In the genomic region with DNA sequence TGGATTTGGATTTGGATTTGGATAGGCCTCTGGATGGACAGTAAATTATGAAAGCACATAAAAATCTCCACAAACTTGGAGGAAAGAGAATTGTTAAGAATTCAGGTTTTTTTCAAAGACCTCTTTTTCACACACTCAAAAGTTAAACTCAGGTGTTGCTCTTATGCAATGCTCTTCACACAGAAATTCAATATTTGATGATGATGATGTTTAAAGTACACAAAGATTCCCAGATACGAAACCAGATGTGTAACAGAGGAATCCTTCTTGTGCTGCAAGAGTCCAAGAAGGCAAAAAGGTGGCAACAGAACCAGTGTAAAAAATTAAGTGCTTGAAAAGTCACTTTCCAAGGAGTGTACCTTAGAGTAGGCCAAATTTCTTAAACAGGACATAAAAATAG, we compare ENCODE assay signal across 25 cellular contexts.
DNase-seq lines count a peak whose midpoint lies in the region; ATAC-seq, FAIRE-seq and TF ChIP-seq lines count a peak whose summit lies in the region.
"Had no signal": no experiment of that assay in that cellular context is flagged by ENCODE, and none has a peak within 500 bp of the region (broad histone marks: within the 10 kb centered on the region; RNA-seq: fewer than 3 reads in every experiment).

No MANE protein-coding gene starts in this region.

- no peaks in the 10 kb centered on the region for H3K36me3 ChIP-seq in Caco-2 (ENCODE audit: control insufficient read depth, insufficient read depth, low read length)
- no peaks in the 10 kb centered on the region for H3K36me3 ChIP-seq in H1 (ENCODE audit: control insufficient read depth in 2 of 4, insufficient read depth in 4 of 4, low read length in 3 of 4)
- no peaks in the 10 kb centered on the region for H3K36me3 ChIP-seq in HepG2 (replicated peaks in 1 of 2; ENCODE audit: control insufficient read depth in 1 of 2, insufficient read depth in 2 of 2, low read length in 2 of 2)
- H3K36me3 ChIP-seq in right lobe of liver, result no peaks in the 10 kb centered on the region
- H3K36me3 ChIP-seq in esophagus squamous epithelium, result no peaks in the 10 kb centered on the region
- H3K36me3 ChIP-seq: BLaER1 treated with 17β-estradiol and CSF1 and Interleukin-3, amounts not matched to agents 10 nM and 100 nM had no signal

- H3K27me3 ChIP-seq in Caco-2 (replicated peaks; ENCODE audit: control insufficient read depth, insufficient read depth, low read length), result no peaks in the 10 kb centered on the region
- no peaks in the 10 kb centered on the region for H3K27me3 ChIP-seq in H1 (replicated peaks in 1 of 4; ENCODE audit: control insufficient read depth in 3 of 4, extremely low read depth in 1 of 4, insufficient read depth in 3 of 4, low read length in 3 of 4)
- no peaks in the 10 kb centered on the region for H3K27me3 ChIP-seq in HepG2 (ENCODE audit: control insufficient read depth in 1 of 2, insufficient read depth in 2 of 2, low read length in 2 of 2)
- H3K27me3 ChIP-seq in right lobe of liver, result no peaks in the 10 kb centered on the region
- no peaks in the 10 kb centered on the region for H3K27me3 ChIP-seq in esophagus squamous epithelium
- H3K27me3 ChIP-seq: BLaER1 treated with 17β-estradiol and CSF1 and Interleukin-3, amounts not matched to agents 10 nM and 100 nM had no signal

- no peak overlapping the region for H2AK5ac ChIP-seq in H1 (ENCODE audit: low read depth, low read length)

- no peak for DNase-seq in Caco-2
- no peak for DNase-seq in H1 (ENCODE audit: low read depth in 1 of 2, low spot score in 2 of 2)
- peak; percentile 20 for DNase-seq in HepG2 (ENCODE audit: low spot score)
- no peak for DNase-seq in right lobe of liver
- DNase-seq in esophagus squamous epithelium (lab: John Stamatoyannopoulos, UW), result no peak
- DNase-seq in NCI-H1417 treated with DMSO at 0.1 percent for 48 hours (lab: John Stamatoyannopoulos, UW), result no peak
- no peak for DNase-seq in SKM-1 treated with dmso at 0.1 percent for 144 hours (lab: John Stamatoyannopoulos, UW; ENCODE audit: unreplicated experiment)
- DNase-seq: AML-193; CD4-positive, alpha-beta T cell; CD8-positive, alpha-beta T cell; DMS 273 treated with DMSO at 0.1 percent for 48 hours; DMS153; DMS53; DMS79; DND-41; EL; GDM1 had no signal

- no peak overlapping the region for H3K14ac ChIP-seq in H1 (ENCODE audit: insufficient read length)

- H3K18ac ChIP-seq in H1 (ENCODE audit: extremely low read depth, low read length), result no peak overlapping the region

- TF ChIP-seq CTCF in Caco-2 (IDR thresholded peaks at IDR 0.05; ENCODE audit: insufficient read depth in 1 of 2, low read depth in 1 of 2, low read length in 1 of 2, severe bottlenecking in 1 of 2, unreplicated experiment in 1 of 2), result no peak
- no peak for TF ChIP-seq CTCF in H1 (IDR thresholded peaks at IDR 0.05; ENCODE audit: control extremely low read depth in 1 of 3, insufficient read depth in 1 of 3, low read depth in 1 of 3, low read length in 3 of 3)
- no peak for TF ChIP-seq CTCF in HepG2 (CRISPR knock-in tag; IDR thresholded peaks at IDR 0.05)
- no peak for TF ChIP-seq CTCF in right lobe of liver (IDR thresholded peaks at IDR 0.05)
- no peak for TF ChIP-seq CTCF in esophagus squamous epithelium (IDR thresholded peaks at IDR 0.05)

- no peak overlapping the region for H3K56ac ChIP-seq in H1 (replicated peaks; ENCODE audit: insufficient read length, low read depth, low read length)

- H2BK15ac ChIP-seq in H1 (ENCODE audit: low read length), result no peak overlapping the region

- TF ChIP-seq EP300 in H1 (IDR thresholded peaks at IDR 0.05; ENCODE audit: borderline replicate concordance in 1 of 2, low read depth in 2 of 2, low read length in 2 of 2) (no peak), HepG2 (IDR thresholded peaks at IDR 0.05; ENCODE audit: low read depth in 2 of 2, low read length in 2 of 2) (peak in 1 of 2 experiments; percentile 60; a peak in 2 of 4 replicates), HepG2 (CRISPR knock-in tag; IDR thresholded peaks at IDR 0.05; ENCODE audit: borderline replicate concordance) (no peak)

- no peaks in the 10 kb centered on the region for H3K79me2 ChIP-seq in H1 (ENCODE audit: control insufficient read depth in 1 of 2, insufficient read depth in 2 of 2, low read length in 2 of 2)
- no peaks in the 10 kb centered on the region for H3K79me2 ChIP-seq in HepG2 (ENCODE audit: insufficient read depth, low read length)

- H3K4ac ChIP-seq in H1 (replicated peaks; ENCODE audit: insufficient read length, low read depth, low read length), result no peak overlapping the region

- POLR2A ChIA-PET in Caco-2 (lab: Charles Lee) (no interaction called here), H1 (lab: Charles Lee; ENCODE audit: partially characterized antibody) (no interaction called here), HepG2 (lab: Yijun Ruan, JAX) (no interaction called here)

- H2AFZ ChIP-seq in H1 (ENCODE audit: low read length) (0 out of 2 replicates have a peak overlapping the region, but pooled peaks have one; percentile 15), HepG2 (ENCODE audit: low read length) (no peak overlapping the region)

- H2BK5ac ChIP-seq in H1 (ENCODE audit: low read depth, low read length), result no peak overlapping the region

- H3K9ac ChIP-seq in H1 (replicated peaks in 1 of 4; ENCODE audit: extremely low read depth in 1 of 4, low read depth in 3 of 4, low read length in 3 of 4) (no peak overlapping the region), HepG2 (ENCODE audit: insufficient read depth, low read depth, low read length) (no peak overlapping the region)
- H3K9ac ChIP-seq: BLaER1 treated with 17β-estradiol and CSF1 and Interleukin-3, amounts not matched to agents 10 nM and 100 nM had no signal

- peaks cover 10% of the 10 kb centered on the region for H3K4me1 Mint-ChIP-seq in Caco-2 (ENCODE audit: low read depth, unreplicated experiment)
- H3K4me1 Mint-ChIP-seq: B cell had no signal

- no peaks in the 10 kb centered on the region for H3K36me3 Mint-ChIP-seq in Caco-2 (ENCODE audit: insufficient read depth, unreplicated experiment)
- H3K36me3 Mint-ChIP-seq: CD8-positive, alpha-beta T cell had no signal

- no peaks in the 10 kb centered on the region for H3K27me3 Mint-ChIP-seq in Caco-2 (ENCODE audit: insufficient read depth, unreplicated experiment)

- FAIRE-seq in H1 (lab: Jason Lieb, UNC) (no peak), HepG2 (lab: Jason Lieb, UNC) (no peak)
- FAIRE-seq: A549, GM12878, GM12892, GM18507 had no signal

- H3K9me3 ChIP-seq in Caco-2 (no peaks in the 10 kb centered on the region), H1 (ENCODE audit: insufficient read depth in 2 of 2, low read depth in 1 of 2, low read length in 1 of 2) (no peaks in the 10 kb centered on the region), HepG2 (ENCODE audit: low read length) (no peaks in the 10 kb centered on the region), right lobe of liver (no peaks in the 10 kb centered on the region), esophagus squamous epithelium (no peaks in the 10 kb centered on the region)
- H3K9me3 ChIP-seq: A549; BLaER1 treated with 17β-estradiol and CSF1 and Interleukin-3, amounts not matched to agents 10 nM and 100 nM had no signal

- H3K23ac ChIP-seq in H1 (ENCODE audit: insufficient read length), result no peak overlapping the region

- TF ChIP-seq POLR2A in H1 (IDR thresholded peaks at IDR 0.05; ENCODE audit: control extremely low read depth in 1 of 2, low read depth in 2 of 2, low read length in 2 of 2) (no peak), HepG2 (IDR thresholded peaks at IDR 0.05; ENCODE audit: insufficient read depth in 1 of 2, low read depth in 2 of 2, low read length in 2 of 2) (no peak), right lobe of liver (IDR thresholded peaks at IDR 0.05) (no peak), esophagus squamous epithelium (IDR thresholded peaks at IDR 0.05) (no peak)

- BruUV-seq in Caco-2 (replicated peaks; lab: Mats Ljungman, UMichigan) (no TSS peak), HepG2 (replicated peaks; lab: Mats Ljungman, UMichigan) (no TSS peak)

- CTCF ChIA-PET in Caco-2 (lab: Charles Lee), result no interaction called here
- CTCF ChIA-PET in H1 (lab: Charles Lee; ENCODE audit: partially characterized antibody), result no interaction called here
- CTCF ChIA-PET in HepG2 (lab: Yijun Ruan, JAX; ENCODE audit: low intra/inter-chr PET ratio, low total read pairs), result no interaction called here

- ATAC-seq in HepG2 (no peak), right lobe of liver (peak in 3 of 4 donors; percentile 56 to 68 (median 65))
- ATAC-seq: A549; CD8-positive, alpha-beta T cell; GM12878 had no signal

- H3K9me3 Mint-ChIP-seq in Caco-2 (ENCODE audit: unreplicated experiment), result no peaks in the 10 kb centered on the region
- H3K9me3 Mint-ChIP-seq: CD4-positive, alpha-beta T cell; CD8-positive, alpha-beta T cell had no signal

- H2BK120ac ChIP-seq in H1 (replicated peaks; ENCODE audit: low read depth, low read length), result no peak overlapping the region

- TF ChIP-seq RAD21 in H1 (IDR thresholded peaks at IDR 0.05 in 1 of 2, conservative IDR thresholded peaks at IDR 0.05 in 1 of 2; ENCODE audit: low read depth in 2 of 2, low read length in 2 of 2) (no peak), HepG2 (CRISPR knock-in tag; IDR thresholded peaks at IDR 0.05) (no peak)

- no peak overlapping the region for H4K8ac ChIP-seq in H1 (ENCODE audit: extremely low read depth, insufficient read depth, low read length)

- no peak overlapping the region for H4K91ac ChIP-seq in H1 (replicated peaks; ENCODE audit: insufficient read length, low read length)

- H3K4me3 ChIP-seq in Caco-2 (ENCODE audit: low read depth, low read length) (no peak overlapping the region), H1 (ENCODE audit: extremely low read depth in 1 of 4, insufficient read depth in 2 of 4, low read depth in 3 of 4, low read length in 4 of 4) (no peak overlapping the region), HepG2 (replicated peaks in 1 of 3; ENCODE audit: insufficient read depth in 1 of 3, low read depth in 2 of 3, low read length in 3 of 3) (no peak overlapping the region), right lobe of liver (no peak overlapping the region), esophagus squamous epithelium (no peak overlapping the region)
- H3K4me3 ChIP-seq: A549; BLaER1 treated with 17β-estradiol and CSF1 and Interleukin-3, amounts not matched to agents 10 nM and 100 nM; GM12878 had no signal

- H3K79me1 ChIP-seq in H1 (ENCODE audit: low read depth, low read length), result no peaks in the 10 kb centered on the region

- H2BK20ac ChIP-seq in H1 (ENCODE audit: low read length), result no peak overlapping the region

- in situ Hi-C loops in HepG2 (cut with HindIII; ENCODE audit: extremely low pct_ligation_motif_present, low pct_unique_long_range_greater_than_20kb), result no loop called here

- no peak overlapping the region for H3K4me3 Mint-ChIP-seq in Caco-2 (ENCODE audit: unreplicated experiment)
- H3K4me3 Mint-ChIP-seq: B cell; CD4-positive, alpha-beta T cell; CD8-positive, alpha-beta T cell had no signal

- no peak overlapping the region for H3K4me2 ChIP-seq in H1 (ENCODE audit: insufficient read depth in 1 of 2, low read depth in 2 of 2, low read length in 2 of 2)
- no peak overlapping the region for H3K4me2 ChIP-seq in HepG2 (ENCODE audit: low read depth, low read length)
- H3K4me2 ChIP-seq: A549; BLaER1 treated with 17β-estradiol and CSF1 and Interleukin-3, amounts not matched to agents 10 nM and 100 nM had no signal

- WGBS in H1 (ENCODE audit: extremely low coverage in 1 of 2, insufficient coverage in 1 of 2, insufficient read length in 1 of 2, insufficient replicate concordance in 2 of 2, low coverage in 1 of 2, low lambda C conversion rate in 2 of 2, missing lambda C conversion rate in 1 of 2), 2 experiments, result 88% methylated on average over 1 of the region's 1 CpG; no CpG with 5 or more reads in 1 of the 2 experiments
- 9% methylated on average over 1 of the region's 1 CpG for WGBS in HepG2 (ENCODE audit: low lambda C conversion rate)
- 29% methylated on average over 1 of the region's 1 CpG for WGBS in right lobe of liver (ENCODE audit: insufficient coverage, low coverage, low lambda C conversion rate, missing lambda C conversion rate)
- WGBS in esophagus squamous epithelium, 2 donors, result 60 to 82% methylated on average over 1 of the region's 1 CpG

- no peaks in the 10 kb centered on the region for H4K20me1 ChIP-seq in H1 (replicated peaks in 1 of 2; ENCODE audit: control insufficient read depth in 1 of 2, insufficient read depth in 2 of 2, low read length in 2 of 2)
- H4K20me1 ChIP-seq in HepG2 (ENCODE audit: insufficient read depth, low read length), result no peaks in the 10 kb centered on the region
- H4K20me1 ChIP-seq: BLaER1 treated with 17β-estradiol and CSF1 and Interleukin-3, amounts not matched to agents 10 nM and 100 nM had no signal

- peaks cover 17% of the 10 kb centered on the region for H3K4me1 ChIP-seq in Caco-2
- no peaks in the 10 kb centered on the region for H3K4me1 ChIP-seq in H1 (replicated peaks in 1 of 4; ENCODE audit: control insufficient read depth in 3 of 4, insufficient read depth in 4 of 4, low read length in 3 of 4)
- H3K4me1 ChIP-seq in HepG2 (ENCODE audit: insufficient read depth, low read length), result peaks cover 14% of the 10 kb centered on the region
- H3K4me1 ChIP-seq in right lobe of liver, result peaks cover 0 to 17% (median 4%) of the 10 kb centered on the region in 4 donors
- peaks cover 0 to 11% (median 8%) of the 10 kb centered on the region in 3 donors for H3K4me1 ChIP-seq in esophagus squamous epithelium
- H3K4me1 ChIP-seq: A549 had no signal

- intact Hi-C loops in Caco-2 (cut with micrococcal nuclease; ENCODE audit: unreplicated experiment) (no loop called here), HepG2 (cut with micrococcal nuclease; ENCODE audit: unreplicated experiment) (loop anchor here (1.0 kb wide), 1 partner anchor 9 kb away; no protein-coding TSS in a partner anchor), right lobe of liver (cut with DNase I) (no loop called here), esophagus squamous epithelium (cut with DNase I) (no loop called here)

- no peak overlapping the region for H3K27ac ChIP-seq in H1 (ENCODE audit: low read depth, low read length)
- no peak overlapping the region for H3K27ac ChIP-seq in HepG2 (ENCODE audit: extremely low read length, insufficient read depth, low read length)
- H3K27ac ChIP-seq in right lobe of liver, result no peak overlapping the region
- H3K27ac ChIP-seq in esophagus squamous epithelium, result no peak overlapping the region
- H3K27ac ChIP-seq: 22Rv1; A549; BLaER1 treated with 17β-estradiol and CSF1 and Interleukin-3, amounts not matched to agents 10 nM and 100 nM; C4-2B had no signal

- H4K5ac ChIP-seq in H1 (ENCODE audit: insufficient read length, low read depth, low read length), result no peak overlapping the region

- H3K27ac Mint-ChIP-seq in Caco-2 (ENCODE audit: unreplicated experiment), result peak overlapping the region; percentile 19
- H3K27ac Mint-ChIP-seq: B cell; CD4-positive, alpha-beta T cell; CD8-positive, alpha-beta T cell had no signal

- H2BK12ac ChIP-seq in H1 (ENCODE audit: low read depth, low read length), result no peak overlapping the region

- no peaks in the 10 kb centered on the region for H3K23me2 ChIP-seq in H1 (ENCODE audit: low read depth, low read length)
